ENCODE assay signal across 12 cellular contexts in the genomic region with DNA sequence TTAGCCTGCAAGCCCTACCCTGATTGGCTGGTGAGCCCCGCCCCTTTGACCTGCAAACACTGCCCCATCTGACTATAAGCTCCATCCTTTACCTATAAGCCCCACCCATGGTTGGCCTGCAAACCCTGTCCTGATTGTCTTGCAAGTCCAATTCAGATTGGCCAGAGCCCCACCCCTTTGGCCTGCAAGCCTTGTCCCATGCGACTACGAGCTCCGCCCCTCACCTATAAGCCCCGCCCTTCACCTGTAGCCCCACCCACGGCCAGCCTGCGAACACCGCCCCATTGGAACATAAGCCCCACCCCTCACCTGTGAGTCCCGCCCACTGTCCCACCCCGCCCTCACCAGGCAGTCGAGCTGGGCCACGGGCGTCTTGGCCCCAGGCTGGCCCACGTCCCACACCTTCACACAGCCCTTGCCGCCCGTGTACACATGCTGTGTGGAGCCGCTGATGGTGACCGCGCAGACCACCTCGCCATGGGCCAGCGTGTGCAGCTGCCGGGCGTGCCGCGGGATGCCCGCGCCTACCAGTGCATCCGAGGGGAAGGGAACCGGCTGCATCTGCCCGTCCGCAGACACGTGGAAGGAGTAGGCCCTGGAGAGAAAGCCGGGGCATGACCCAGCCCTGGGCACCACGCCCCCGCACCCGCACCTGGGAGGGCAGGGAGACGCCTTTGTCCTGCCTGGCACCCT. TPM values are rescaled to one million over a fixed set of nuclear protein-coding genes. Genes with fewer than 3 reads are reported as not detected.
DNase-seq lines count a peak whose midpoint lies in the region; ATAC-seq and TF ChIP-seq lines count a peak whose summit lies in the region.
"Had no signal": no experiment of that assay in that cellular context is flagged by ENCODE, and none has a peak within 500 bp of the region (broad histone marks: within the 10 kb centered on the region; RNA-seq: fewer than 3 reads in every experiment).

No MANE protein-coding gene starts in this region.

- peak; percentile 15 for ATAC-seq in left lung
- no peak for ATAC-seq in HG03354 (IDR thresholded peaks at IDR 0.05; ENCODE audit: poor library complexity, severe bottlenecking, unreplicated experiment)
- ATAC-seq: effector memory CD8-positive, alpha-beta T cell; gastrocnemius medialis had no signal

- H3K36me3 ChIP-seq in left lung (peaks cover 0 to 54% of the 10 kb centered on the region in 2 donors), sigmoid colon (peaks cover 15 to 76% (median 25%) of the 10 kb centered on the region in 4 donors)

- H3K4me1 ChIP-seq in left lung = no peaks in the 10 kb centered on the region
- H3K4me1 ChIP-seq in sigmoid colon = no peaks in the 10 kb centered on the region
- H3K4me1 ChIP-seq: gastrocnemius medialis had no signal

- no peak for TF ChIP-seq EP300 in sigmoid colon (IDR thresholded peaks at IDR 0.05)

- no peak for TF ChIP-seq POLR2A in sigmoid colon (IDR thresholded peaks at IDR 0.05)

- TF ChIP-seq CTCF in left lung (IDR thresholded peaks at IDR 0.05) = no peak
- no peak for TF ChIP-seq CTCF in sigmoid colon (IDR thresholded peaks at IDR 0.05)

- intact Hi-C loops in left lung (cut with DNase I) (no loop called here), sigmoid colon (cut with DNase I) (no loop called here)

- no peak overlapping the region for H3K4me3 ChIP-seq in left lung
- no peak overlapping the region for H3K4me3 ChIP-seq in sigmoid colon
- H3K4me3 ChIP-seq: gastrocnemius medialis had no signal

- no peaks in the 10 kb centered on the region for H3K27me3 ChIP-seq in left lung
- H3K27me3 ChIP-seq in sigmoid colon = no peaks in the 10 kb centered on the region
- H3K27me3 ChIP-seq: gastrocnemius medialis had no signal

- H3K9me3 ChIP-seq in left lung (no peaks in the 10 kb centered on the region), sigmoid colon (no peaks in the 10 kb centered on the region)
- H3K9me3 ChIP-seq: gastrocnemius medialis had no signal

- WGBS in sigmoid colon, 2 donors = 76 to 84% methylated on average over 37 of the region's 37 CpGs

- H3K27ac ChIP-seq in left lung (no peak overlapping the region), sigmoid colon (no peak overlapping the region)
- H3K27ac ChIP-seq: gastrocnemius medialis had no signal

- DNase-seq in NCI-H2196 (lab: John Stamatoyannopoulos, UW; ENCODE audit: unreplicated experiment) = peak; percentile 35
- DNase-seq in NCI-H2196 treated with DMSO at 0.1 percent for 48 hours (lab: John Stamatoyannopoulos, UW; ENCODE audit: unreplicated experiment) = no peak
- peak; percentile 36 for DNase-seq in D341Med (ENCODE audit: low spot score)
- peak; percentile 33 for DNase-seq in SW480 (ENCODE audit: low spot score)
- DNase-seq in left lung = no peak
- DNase-seq in NCI-H2227 treated with DMSO at 0.1 percent for 48 hours (lab: John Stamatoyannopoulos, UW) = no peak
- no peak for DNase-seq in sigmoid colon
- DNase-seq: effector memory CD8-positive, alpha-beta T cell; gastrocnemius medialis; Kasumi-1; NCI-H2171 treated with DMSO at 0.1 percent for 48 hours had no signal

RNA-seq across cellular contexts. Expression of gene TLE2, which starts 22.9 kb away (rescaled TPM):
- total RNA-seq in left lung (10 to 100 TPM; 35.2 to 70.5 TPM), sigmoid colon (10 to 100 TPM; 27.8 to 66.5 (median 47.3) TPM)
- 10 to 100 TPM; 10.9 to 20.9 (median 14.4) TPM for polyA plus RNA-seq in sigmoid colon

RNA-seq across cellular contexts. Expression of gene TLE6, which starts 28.9 kb away (rescaled TPM):
- 1 to 10 TPM; 3.3 to 6.9 TPM for total RNA-seq in left lung
- total RNA-seq in sigmoid colon = under 1 TPM in 3 of 4 donors, not detected in 1; 0.71 to 0.99 (median 0.81) TPM
- polyA plus RNA-seq in sigmoid colon = 1 to 10 TPM; 1.8 to 7.2 (median 3.0) TPM

RNA-seq across cellular contexts. Expression of gene TLE5, which starts 56.1 kb away (rescaled TPM):
- 100 to 1,000 TPM; 335 to 409 TPM for total RNA-seq in left lung
- total RNA-seq in sigmoid colon = 100 to 1,000 TPM; 581 to 711 (median 629) TPM
- 100 to 1,000 TPM; 561 to 714 (median 581) TPM for polyA plus RNA-seq in sigmoid colon

Comparison
In these comparisons a context has a peak if more than half of its experiments do, and no peak if none do; other contexts are left out.
1. DNase-seq: peak in NCI-H2196 (single experiment), D341Med (single experiment) and SW480 (single experiment); none in NCI-H2196 treated with DMSO at 0.1 percent for 48 hours (single experiment), left lung (0 of 2), NCI-H2227 treated with DMSO at 0.1 percent for 48 hours (single experiment) and sigmoid colon (single experiment).